In genomic region chr18:9104244-9104901, GRCh38 we compare ENCODE assay signal across 9 cellular contexts. TPM values are rescaled to one million over a fixed set of nuclear protein-coding genes. Genes with fewer than 3 reads are reported as not detected.
DNase-seq lines count a peak whose midpoint lies in the region; ATAC-seq, FAIRE-seq and TF ChIP-seq lines count a peak whose summit lies in the region.
"Had no signal": no experiment of that assay in that cellular context is flagged by ENCODE, and none has a peak within 500 bp of the region (broad histone marks: within the 10 kb centered on the region; RNA-seq: fewer than 3 reads in every experiment).

No MANE protein-coding gene starts in this region.

- H2BK5ac ChIP-seq in mesenchymal stem cell (ENCODE audit: low read depth, low read length, poor library complexity, severe bottlenecking) = no peak overlapping the region

- H2BK120ac ChIP-seq in mesenchymal stem cell (ENCODE audit: low read depth, low read length) = no peak overlapping the region

- H2AFZ ChIP-seq in K562 (ENCODE audit: low read depth, low read length) (no peak overlapping the region), mesenchymal stem cell (ENCODE audit: low read depth, low read length) (no peak overlapping the region)

- DNase-seq in heart right ventricle (no peak), Right ventricle myocardium superior (no peak), K562 (ENCODE audit: extremely low read depth in 1 of 4, low spot score in 3 of 4) (peak in 1 of 4 experiments; percentile 36), mesenchymal stem cell (no peak), uterus (no peak), NCI-H2171 treated with DMSO at 0.1 percent for 48 hours (lab: John Stamatoyannopoulos, UW) (no peak), pons (ENCODE audit: low spot score) (no peak)
- DNase-seq: NCI-H1694 treated with DMSO at 0.1 percent for 48 hours had no signal

- intact Hi-C loops in heart right ventricle (cut with DNase I) (loop anchor here in 4 of 10 donors (5.0 kb wide), 2 partner anchors 33 to 373 kb away; partner anchors contain the start of genes ANKRD12 (in 3 of the 4) and RALBP1 (in 1 of the 4)), Right ventricle myocardium superior (cut with DNase I) (loop anchor here (5.0 kb wide), 1 partner anchor 33 kb away; the partner anchor contains the start of gene ANKRD12), K562 (cut with micrococcal nuclease) (no loop called here), uterus (cut with DNase I; ENCODE audit: low total_unique reads) (loop anchor here (5.0 kb wide), 1 partner anchor 33 kb away; the partner anchor contains the start of gene ANKRD12)

- no peak overlapping the region for H2BK15ac ChIP-seq in mesenchymal stem cell (ENCODE audit: low read depth, poor library complexity, severe bottlenecking)

- peak overlapping the region in 1 of 2 experiments; percentile 58 for H3K4ac ChIP-seq in mesenchymal stem cell (ENCODE audit: low read depth in 1 of 2, low read length in 2 of 2)

- H3K9me1 ChIP-seq in K562 (ENCODE audit: control insufficient read depth, insufficient read depth, low read length) = no peaks in the 10 kb centered on the region

- H3K23ac ChIP-seq in mesenchymal stem cell (ENCODE audit: low read length in 2 of 2) = no peak overlapping the region

- TF ChIP-seq RAD21 in K562 (CRISPR knock-in tag; conservative IDR thresholded peaks at IDR 0.05 in 1 of 2, IDR thresholded peaks at IDR 0.05 in 1 of 2) = no peak

- H3K27me3 ChIP-seq in heart right ventricle (no peaks in the 10 kb centered on the region), K562 (ENCODE audit: control insufficient read depth in 2 of 2, insufficient read depth in 2 of 2, low read length in 2 of 2) (no peaks in the 10 kb centered on the region), mesenchymal stem cell (ENCODE audit: control insufficient read depth in 1 of 2, insufficient read depth in 1 of 2, low read length in 2 of 2) (no peaks in the 10 kb centered on the region), uterus (no peaks in the 10 kb centered on the region)

- in situ Hi-C loops in K562 (cut with MboI) = no loop called here

- H4K91ac ChIP-seq in mesenchymal stem cell (ENCODE audit: low read length) = no peak overlapping the region

- H3K4me3 ChIP-seq in heart right ventricle (peak overlapping the region in 9 of 10 donors; percentile 55 to 85 (median 74)), K562 (peak overlapping the region; percentile 51), mesenchymal stem cell (ENCODE audit: insufficient read depth in 1 of 2, low read depth in 1 of 2, low read length in 2 of 2) (peak overlapping the region in 1 of 2 experiments; percentile 97), uterus (peak overlapping the region; percentile 69 to 82)

- H3K9me3 ChIP-seq in heart right ventricle (no peaks in the 10 kb centered on the region), K562 (replicated peaks; ENCODE audit: control insufficient read depth, insufficient read depth, low read depth, low read length) (no peaks in the 10 kb centered on the region), mesenchymal stem cell (ENCODE audit: control insufficient read depth, low read length) (no peaks in the 10 kb centered on the region), uterus (no peaks in the 10 kb centered on the region)

- CTCF ChIA-PET in K562 (lab: Yijun Ruan, JAX; ENCODE audit: low intra/inter-chr PET ratio) = interaction anchor here (0.6 kb wide), 1 partner anchor 407 kb away, joined by 6 read pairs; no protein-coding TSS in a partner anchor

- no peak for FAIRE-seq in K562 (lab: Jason Lieb, UNC)

- no peaks in the 10 kb centered on the region for H3K79me1 ChIP-seq in mesenchymal stem cell (replicated peaks; ENCODE audit: low read length, poor library complexity, severe bottlenecking)

- H4K8ac ChIP-seq in mesenchymal stem cell (ENCODE audit: low read length) = no peak overlapping the region

- WGBS in heart right ventricle, 2 donors = 15 to 18% methylated on average over 5 of the region's 5 CpGs
- 1% methylated on average over 4 of the region's 5 CpGs for WGBS in K562 (ENCODE audit: insufficient coverage, low coverage, missing lambda C conversion rate)
- 36% methylated on average over 2 of the region's 5 CpGs for WGBS in mesenchymal stem cell

- H3K4me2 ChIP-seq in K562 (ENCODE audit: insufficient read depth, low read length) (peak overlapping the region; percentile 84), mesenchymal stem cell (ENCODE audit: low read length, poor library complexity, severe bottlenecking) (peak overlapping the region; percentile 85)

- TF ChIP-seq POLR2A in K562 (conservative IDR thresholded peaks at IDR 0.05) (no peak), uterus (IDR thresholded peaks at IDR 0.05) (no peak)

- peak overlapping the region in 8 of 10 donors; percentile 87 to 98 (median 96) for H3K27ac ChIP-seq in heart right ventricle
- H3K27ac ChIP-seq in K562 (ENCODE audit: extremely low read depth, low read depth, low read length) = peak overlapping the region; percentile 75
- no peak overlapping the region for H3K27ac ChIP-seq in mesenchymal stem cell (ENCODE audit: low read length, poor library complexity, severe bottlenecking)
- H3K27ac ChIP-seq in uterus = peak overlapping the region; percentile 93 to 94

- H3K14ac ChIP-seq in mesenchymal stem cell (ENCODE audit: low read length in 2 of 2) = no peak overlapping the region

- H4K20me1 ChIP-seq in K562 (replicated peaks; ENCODE audit: control insufficient read depth, insufficient read depth, low read length) = peaks cover 34% of the 10 kb centered on the region

- POLR2A ChIA-PET in K562 (lab: Yijun Ruan, JAX) = interaction anchor here (0.7 to 4.6 kb wide), 9 partner anchors 10 to 194 kb away, joined by 3 to 53 read pairs (median 3); no protein-coding TSS in a partner anchor

- no peak for TF ChIP-seq CTCF in heart right ventricle (IDR thresholded peaks at IDR 0.05)
- no peak for TF ChIP-seq CTCF in K562 (IDR thresholded peaks at IDR 0.05 in 2 of 3, conservative IDR thresholded peaks at IDR 0.05 in 1 of 3; ENCODE audit: insufficient read depth in 2 of 3, low read depth in 1 of 3, low read length in 3 of 3)
- TF ChIP-seq CTCF in uterus (IDR thresholded peaks at IDR 0.05) = no peak

- no peak overlapping the region for H2AK5ac ChIP-seq in mesenchymal stem cell (ENCODE audit: low read length, severe bottlenecking)

- H3K79me2 ChIP-seq in K562 (ENCODE audit: control insufficient read depth, insufficient read depth, low read length) = peaks cover 81% of the 10 kb centered on the region

- no peak overlapping the region for H2BK12ac ChIP-seq in mesenchymal stem cell (ENCODE audit: low read length in 2 of 2)

- H3K9ac ChIP-seq in K562 (ENCODE audit: insufficient read depth in 1 of 2, low read depth in 2 of 2, low read length in 2 of 2) (peak overlapping the region; percentile 26 to 82; a peak in 3 of 4 replicates), mesenchymal stem cell (ENCODE audit: low read length) (peak overlapping the region; percentile 98)

- no TSS peak for BruUV-seq in K562 (replicated peaks; lab: Mats Ljungman, UMichigan)

- H3K18ac ChIP-seq in mesenchymal stem cell (ENCODE audit: low read depth in 1 of 2, low read length in 2 of 2) = no peak overlapping the region

- ATAC-seq in heart right ventricle = no peak
- ATAC-seq in Right ventricle myocardium superior (ENCODE audit: poor library complexity) = no peak
- ATAC-seq in K562 = peak; percentile 4; the same call in 1 of the 3 replicates
- ATAC-seq in GM18498 (IDR thresholded peaks at IDR 0.05; ENCODE audit: unreplicated experiment) = no peak

- H3K4me1 ChIP-seq in heart right ventricle (peaks cover 9 to 69% (median 66%) of the 10 kb centered on the region in 9 donors), K562 (replicated peaks in 1 of 2; ENCODE audit: control insufficient read depth in 2 of 2, insufficient read depth in 2 of 2, low read length in 2 of 2) (peaks cover 8 to 27% of the 10 kb centered on the region in 2 experiments), mesenchymal stem cell (ENCODE audit: control insufficient read depth, insufficient read depth, low read depth, low read length) (no peaks in the 10 kb centered on the region), uterus (peaks cover 0 to 12% of the 10 kb centered on the region in 2 donors)

- TF ChIP-seq EP300 in K562 (IDR thresholded peaks at IDR 0.05; ENCODE audit: low read length) = no peak

- no peaks in the 10 kb centered on the region for H3K36me3 ChIP-seq in heart right ventricle
- H3K36me3 ChIP-seq in K562 (ENCODE audit: control insufficient read depth, insufficient read depth, low read length) = peaks cover 54% of the 10 kb centered on the region
- peaks cover 0 to 3% of the 10 kb centered on the region in 2 experiments for H3K36me3 ChIP-seq in mesenchymal stem cell (ENCODE audit: control insufficient read depth in 1 of 2, insufficient read depth in 2 of 2, low read depth in 1 of 2, low read length in 2 of 2)
- no peaks in the 10 kb centered on the region for H3K36me3 ChIP-seq in uterus

RNA-seq across cellular contexts. Expression of gene NDUFV2, which starts 1.9 kb away (rescaled TPM):
- total RNA-seq in heart right ventricle (100 to 1,000 TPM; 362 to 529 (median 480) TPM), Right ventricle myocardium superior (521 TPM), K562 (2014; rRNA removed) (213 and 332 TPM in 2 replicates), K562 (2014; rRNA removed; fragmentation: Illumina TruSeq; extraction: Trizol) (378 and 409 TPM in 2 replicates), K562 (2015; rRNA removed; fragmentation: Illumina TruSeq; extraction: Trizol) (341 and 397 TPM in 2 replicates), K562 (2021) (302 and 312 TPM in 2 replicates), uterus (10 to 100 TPM; 54.8 to 99.8 (median 95.8) TPM)
- polyA plus RNA-seq in heart right ventricle (1,000 to 10,000 TPM in 1 of 2 donors, 100 to 1,000 TPM in 1; 486 to 1,061 TPM), K562 (2011; rRNA removed) (451 and 487 TPM in 2 replicates), K562 (2014; fragmentation: Illumina TruSeq; extraction: Trizol) (354 and 361 TPM in 2 replicates), K562 (2014; fragmentation: Nextera tagmentation; extraction: Ambion mirVana) (100 to 1,000 TPM; 384 to 550 TPM), K562 (2014; rRNA removed) (389 and 437 TPM in 2 replicates)
- 122 and 367 TPM in 2 replicates for total RNA-seq in K562 (2011; cell fraction: chromatin; rRNA removed; ENCODE audit: low replicate concordance)
- total RNA-seq in K562 (2011; cell fraction: nucleolus; rRNA removed) = 101 and 132 TPM in 2 replicates
- total RNA-seq in K562 (2011; cell fraction: nucleoplasm; rRNA removed) = 250 and 347 TPM in 2 replicates
- 117 and 214 TPM in 2 replicates for polyA plus RNA-seq in K562 (2011; cell fraction: cytosol; rRNA removed)
- 97.9 and 211 TPM in 2 replicates for polyA plus RNA-seq in K562 (2011; cell fraction: nucleus; rRNA removed)
- 263 and 279 TPM in 2 replicates for polyA plus RNA-seq in K562 (2012)
- polyA minus RNA-seq in K562 (2011; rRNA and poly(A)+ RNA removed) = 148 and 223 TPM in 2 replicates
- polyA minus RNA-seq in K562 (2011; cell fraction: cytosol; rRNA and poly(A)+ RNA removed) = 44.6 and 66.0 TPM in 2 replicates
- polyA minus RNA-seq in K562 (2011; cell fraction: nucleus; rRNA and poly(A)+ RNA removed) = 155 and 334 TPM in 2 replicates
- polyA plus RNA-seq in mesenchymal stem cell (2013, experiment 1 of 2) = 241 TPM
- polyA plus RNA-seq in mesenchymal stem cell (2013, experiment 2 of 2) = 246 TPM

RNA-seq across cellular contexts. Expression of gene ANKRD12, which starts 32.2 kb away (rescaled TPM):
- total RNA-seq in heart right ventricle (10 to 100 TPM; 34.5 to 70.2 (median 55.5) TPM), Right ventricle myocardium superior (39.9 TPM), K562 (2014; rRNA removed) (15.9 and 24.7 TPM in 2 replicates), K562 (2014; rRNA removed; fragmentation: Illumina TruSeq; extraction: Trizol) (23.6 and 29.9 TPM in 2 replicates), K562 (2015; rRNA removed; fragmentation: Illumina TruSeq; extraction: Trizol) (24.7 and 28.2 TPM in 2 replicates), K562 (2021) (24.2 and 25.4 TPM in 2 replicates), uterus (100 to 1,000 TPM in 1 of 4 donors, 10 to 100 TPM in 3; 29.1 to 122 (median 43.6) TPM)
- polyA plus RNA-seq in heart right ventricle (10 to 100 TPM in 1 of 2 donors, 1 to 10 TPM in 1; 3.1 to 69.9 TPM), K562 (2011; rRNA removed) (10.7 and 11.8 TPM in 2 replicates), K562 (2014; fragmentation: Illumina TruSeq; extraction: Trizol) (9.5 and 16.0 TPM in 2 replicates), K562 (2014; fragmentation: Nextera tagmentation; extraction: Ambion mirVana) (10 to 100 TPM; 12.3 to 15.7 TPM), K562 (2014; rRNA removed) (5.8 and 6.6 TPM in 2 replicates)
- total RNA-seq in K562 (2011; cell fraction: chromatin; rRNA removed; ENCODE audit: low replicate concordance) = 17.5 and 89.7 TPM in 2 replicates
- total RNA-seq in K562 (2011; cell fraction: nucleolus; rRNA removed) = 16.0 and 17.8 TPM in 2 replicates
- total RNA-seq in K562 (2011; cell fraction: nucleoplasm; rRNA removed) = 20.1 and 30.6 TPM in 2 replicates
- 1.3 and 3.0 TPM in 2 replicates for polyA plus RNA-seq in K562 (2011; cell fraction: cytosol; rRNA removed)
- 18.0 and 18.6 TPM in 2 replicates for polyA plus RNA-seq in K562 (2011; cell fraction: nucleus; rRNA removed)
- polyA plus RNA-seq in K562 (2012) = 10.7 and 12.0 TPM in 2 replicates
- polyA minus RNA-seq in K562 (2011; rRNA and poly(A)+ RNA removed) = 88.7 and 115 TPM in 2 replicates
- polyA minus RNA-seq in K562 (2011; cell fraction: cytosol; rRNA and poly(A)+ RNA removed) = 21.7 and 26.1 TPM in 2 replicates
- polyA minus RNA-seq in K562 (2011; cell fraction: nucleus; rRNA and poly(A)+ RNA removed) = 29.1 and 58.8 TPM in 2 replicates
- 41.3 TPM for polyA plus RNA-seq in mesenchymal stem cell (2013, experiment 1 of 2)
- 40.2 TPM for polyA plus RNA-seq in mesenchymal stem cell (2013, experiment 2 of 2)
